1 cellular context compared by ENCODE assay signal in genomic region chr1:160284220-160284781, GRCh38.
TF ChIP-seq lines count a peak whose summit lies in the region.

No MANE protein-coding gene starts in this region.

TF ChIP-seq in endothelial cell of umbilical vein, 7 proteins besides CTCF, POLR2A, EP300 and RAD21 (continued from another document):
- TF ChIP-seq POLR2AphosphoS5 (IDR thresholded peaks at IDR 0.05; ENCODE audit: insufficient read depth, low read depth, low read length) (no peak), JUN (IDR thresholded peaks at IDR 0.05; ENCODE audit: borderline replicate concordance, insufficient read depth, insufficient read length, low read depth) (no peak), GATA2 (IDR thresholded peaks at IDR 0.05; ENCODE audit: insufficient read depth, insufficient read length, low read depth, low read length) (no peak), EZH2 (IDR thresholded peaks at IDR 0.05; ENCODE audit: borderline replicate concordance, low read depth, low read length, severe bottlenecking) (no peak)
